Comparison of ENCODE assay signal across 1 cellular context in genomic region chr19:12494260-12494860, GRCh38.
TF ChIP-seq lines count a peak whose summit lies in the region.

No MANE protein-coding gene starts in this region.

TF ChIP-seq in GM12878, 131 proteins besides CTCF, POLR2A, EP300 and RAD21:
- no peak for TF ChIP-seq KDM1A (IDR thresholded peaks at IDR 0.05; ENCODE audit: borderline replicate concordance)
- TF ChIP-seq POU2F2 (IDR thresholded peaks at IDR 0.05; ENCODE audit: borderline replicate concordance, low read depth, low read length), result no peak
- TF ChIP-seq POLR2AphosphoS5 (IDR thresholded peaks at IDR 0.05; ENCODE audit: low read length), result no peak
